Comparison of ENCODE assay signal across 11 cellular contexts in genomic region chr6:137869781-137870180, GRCh38. TPM values are rescaled to one million over a fixed set of nuclear protein-coding genes. Genes with fewer than 3 reads are reported as not detected.
DNase-seq lines count a peak whose midpoint lies in the region; ATAC-seq, FAIRE-seq and TF ChIP-seq lines count a peak whose summit lies in the region.
"Had no signal": no experiment of that assay in that cellular context is flagged by ENCODE, and none has a peak within 500 bp of the region (broad histone marks: within the 10 kb centered on the region; RNA-seq: fewer than 3 reads in every experiment).

No MANE protein-coding gene starts in this region.

- no peak for DNase-seq in activated CD8-positive, alpha-beta memory T cell treated with anti-CD3 and anti-CD28 coated beads, Interleukin-2, amount 10 ng/mL, durations not matched to agents 7 days and 5 days
- no peak for DNase-seq in activated CD8-positive, alpha-beta memory T cell treated with anti-CD3 and anti-CD28 coated beads, Interleukin-2, amount 50 U/mL, for 48 hours
- DNase-seq in activated naive CD4-positive, alpha-beta T cell treated with anti-CD3 and anti-CD28 coated beads, Interleukin-2, amount 50 U/mL, for 72 hours (ENCODE audit: low spot score in 2 of 2) = no peak
- DNase-seq in keratinocyte (ENCODE audit: low read depth, low spot score) (no peak), suprapubic skin (ENCODE audit: low spot score in 2 of 2) (no peak), NCI-H526 treated with DMSO at 0.1 percent for 48 hours (lab: John Stamatoyannopoulos, UW) (no peak), GM19238 (ENCODE audit: insufficient read length, low spot score) (no peak)
- DNase-seq: HCEC 1CT, NCI-H526, substantia nigra had no signal

- H3K79me2 ChIP-seq in keratinocyte (ENCODE audit: control insufficient read depth, insufficient read depth, low read length) = peaks cover 60% of the 10 kb centered on the region

- peaks cover 59% of the 10 kb centered on the region for H3K4me1 Mint-ChIP-seq in activated CD8-positive, alpha-beta memory T cell treated with anti-CD3 and anti-CD28 coated beads, Interleukin-2, amount 10 ng/mL, durations not matched to agents 7 days and 5 days

- peak overlapping the region; percentile 95 for H3K4me2 ChIP-seq in keratinocyte (ENCODE audit: control insufficient read depth, extremely low read depth, insufficient read depth, low read depth, low read length)

- no peak for ATAC-seq in activated CD8-positive, alpha-beta memory T cell treated with anti-CD3 and anti-CD28 coated beads, Interleukin-2, amount 10 ng/mL, durations not matched to agents 7 days and 5 days
- ATAC-seq in activated naive CD4-positive, alpha-beta T cell treated with anti-CD3 and anti-CD28 coated beads, Interleukin-2, amount 50 U/mL, for 72 hours = no peak
- ATAC-seq in GM21390 (IDR thresholded peaks at IDR 0.05; ENCODE audit: unreplicated experiment) = no peak

- no peak for TF ChIP-seq EP300 in suprapubic skin (IDR thresholded peaks at IDR 0.05)

- TF ChIP-seq POLR2A in suprapubic skin (IDR thresholded peaks at IDR 0.05) = no peak

- H3K36me3 Mint-ChIP-seq in activated CD8-positive, alpha-beta memory T cell treated with anti-CD3 and anti-CD28 coated beads, Interleukin-2, amount 10 ng/mL, durations not matched to agents 7 days and 5 days = peaks cover 60% of the 10 kb centered on the region
- peaks cover 71 to 83% of the 10 kb centered on the region in 2 donors for H3K36me3 Mint-ChIP-seq in activated naive CD4-positive, alpha-beta T cell treated with anti-CD3 and anti-CD28 coated beads, Interleukin-2, amount 50 U/mL, for 72 hours

- no peaks in the 10 kb centered on the region for H3K27me3 Mint-ChIP-seq in activated CD8-positive, alpha-beta memory T cell treated with anti-CD3 and anti-CD28 coated beads, Interleukin-2, amount 10 ng/mL, durations not matched to agents 7 days and 5 days

- no peaks in the 10 kb centered on the region for H3K9me3 Mint-ChIP-seq in activated CD8-positive, alpha-beta memory T cell treated with anti-CD3 and anti-CD28 coated beads, Interleukin-2, amount 10 ng/mL, durations not matched to agents 7 days and 5 days (ENCODE audit: low read depth)
- H3K9me3 Mint-ChIP-seq in activated naive CD4-positive, alpha-beta T cell treated with anti-CD3 and anti-CD28 coated beads, Interleukin-2, amount 50 U/mL, for 72 hours = no peaks in the 10 kb centered on the region

- dilution Hi-C loops in keratinocyte (cut with MboI; ENCODE audit: extremely low pct_ligation_motif_present, low sequenced_read_pairs) = no loop called here

- peaks cover 13 to 21% of the 10 kb centered on the region in 2 experiments for H3K36me3 ChIP-seq in keratinocyte (ENCODE audit: control insufficient read depth in 2 of 2, extremely low read depth in 1 of 2, insufficient read depth in 2 of 2, low read length in 2 of 2)
- H3K36me3 ChIP-seq in suprapubic skin = peaks cover 6% of the 10 kb centered on the region

- FAIRE-seq in keratinocyte (lab: Jason Lieb, UNC) = no peak

- TF ChIP-seq CTCF in keratinocyte (optimal IDR thresholded peaks at IDR 0.05 in 1 of 3, IDR thresholded peaks at IDR 0.05 in 1 of 3, conservative IDR thresholded peaks at IDR 0.05 in 1 of 3; ENCODE audit: extremely low read depth in 1 of 3, insufficient read depth in 2 of 3, low read length in 3 of 3) (no peak), suprapubic skin (IDR thresholded peaks at IDR 0.05) (no peak)

- peak overlapping the region; percentile 96 for H3K9ac ChIP-seq in keratinocyte (ENCODE audit: control insufficient read depth, extremely low read depth, insufficient read depth, low read length)

- H3K27ac ChIP-seq in keratinocyte (ENCODE audit: control insufficient read depth, insufficient read depth, low read length) = peak overlapping the region; percentile 90
- no peak overlapping the region for H3K27ac ChIP-seq in suprapubic skin

- H3K9me1 ChIP-seq in keratinocyte (ENCODE audit: control insufficient read depth, extremely low read depth, insufficient read depth, low read length) = no peaks in the 10 kb centered on the region

- H3K4me3 ChIP-seq in keratinocyte (ENCODE audit: control insufficient read depth in 2 of 3, extremely low read depth in 1 of 3, insufficient read depth in 2 of 3, low read depth in 1 of 3, low read length in 3 of 3) (peak overlapping the region; percentile 76 to 89 (median 84)), suprapubic skin (peak overlapping the region; percentile 97)

- peak overlapping the region; percentile 93 for H3K27ac Mint-ChIP-seq in activated CD8-positive, alpha-beta memory T cell treated with anti-CD3 and anti-CD28 coated beads, Interleukin-2, amount 10 ng/mL, durations not matched to agents 7 days and 5 days
- H3K27ac Mint-ChIP-seq in activated naive CD4-positive, alpha-beta T cell treated with anti-CD3 and anti-CD28 coated beads, Interleukin-2, amount 50 U/mL, for 72 hours = peak overlapping the region; percentile 90 to 98

- peaks cover 57% of the 10 kb centered on the region for H3K4me1 ChIP-seq in keratinocyte (ENCODE audit: control insufficient read depth, extremely low read depth, insufficient read depth, low read length)
- H3K4me1 ChIP-seq in suprapubic skin = peaks cover 75% of the 10 kb centered on the region

- H3K27me3 ChIP-seq in keratinocyte (ENCODE audit: control insufficient read depth, extremely low read depth, insufficient read depth, low read length) (no peaks in the 10 kb centered on the region), suprapubic skin (no peaks in the 10 kb centered on the region)

- CTCF ChIA-PET in activated CD8-positive, alpha-beta memory T cell treated with anti-CD3 and anti-CD28 coated beads, Interleukin-2, amount 10 ng/mL, durations not matched to agents 7 days and 5 days (lab: Charles Lee) = interaction anchor here (0.7 to 13.4 kb wide), 20 partner anchors 12 to 168 kb away, joined by 3 to 273 read pairs (median 7); no protein-coding TSS in a partner anchor

- WGBS in suprapubic skin = 92% methylated on average over 1 of the region's 1 CpG

- peak overlapping the region; percentile 79 for H3K4me3 Mint-ChIP-seq in activated CD8-positive, alpha-beta memory T cell treated with anti-CD3 and anti-CD28 coated beads, Interleukin-2, amount 10 ng/mL, durations not matched to agents 7 days and 5 days

- H2AFZ ChIP-seq in keratinocyte (ENCODE audit: control insufficient read depth, low read length) = no peak overlapping the region

- no peaks in the 10 kb centered on the region for H3K9me3 ChIP-seq in keratinocyte (ENCODE audit: control insufficient read depth, low read depth, low read length)
- H3K9me3 ChIP-seq in suprapubic skin = no peaks in the 10 kb centered on the region

- H4K20me1 ChIP-seq in keratinocyte (ENCODE audit: control insufficient read depth, extremely low read depth, insufficient read depth, low read length) = peaks cover 3% of the 10 kb centered on the region

RNA-seq across cellular contexts. Expression of gene TNFAIP3, which starts 2.7 kb away (rescaled TPM):
- 100 to 1,000 TPM in 1 of 2 experiments, 10 to 100 TPM in 1; 86.7 to 225 TPM for total RNA-seq in activated CD8-positive, alpha-beta memory T cell treated with anti-CD3 and anti-CD28 coated beads, Interleukin-2, amount 10 ng/mL, durations not matched to agents 7 days and 5 days
- 100 to 1,000 TPM; 217 to 268 TPM for total RNA-seq in activated naive CD4-positive, alpha-beta T cell treated with anti-CD3 and anti-CD28 coated beads, Interleukin-2, amount 50 U/mL, for 72 hours
- polyA plus RNA-seq in keratinocyte = 73.3 to 141 TPM (median 109 TPM) in 3 replicates
- polyA plus RNA-seq in keratinocyte (2011; ENCODE audit: low read depth) = 142 TPM
- 44.6 and 69.6 TPM in 2 replicates for polyA plus RNA-seq in keratinocyte (2011; cell fraction: cytosol; rRNA removed)
- polyA plus RNA-seq in keratinocyte (2011; cell fraction: nucleus; rRNA removed) = 452 and 544 TPM in 2 replicates
- 40.8 and 90.7 TPM in 2 replicates for polyA plus RNA-seq in keratinocyte (2012; ENCODE audit: low replicate concordance)
- polyA minus RNA-seq in keratinocyte = 81.8 to 113 TPM (median 110 TPM) in 3 replicates
- 42.4 TPM for polyA minus RNA-seq in keratinocyte (2011; cell fraction: cytosol; rRNA and poly(A)+ RNA removed)
- polyA minus RNA-seq in keratinocyte (2011; cell fraction: nucleus; rRNA and poly(A)+ RNA removed) = 149 and 322 TPM in 2 replicates
- total RNA-seq in suprapubic skin = 100 to 1,000 TPM in 3 of 4 donors, 10 to 100 TPM in 1; 64.1 to 146 (median 111) TPM
